20 cellular contexts compared by ENCODE assay signal in the genomic region with DNA sequence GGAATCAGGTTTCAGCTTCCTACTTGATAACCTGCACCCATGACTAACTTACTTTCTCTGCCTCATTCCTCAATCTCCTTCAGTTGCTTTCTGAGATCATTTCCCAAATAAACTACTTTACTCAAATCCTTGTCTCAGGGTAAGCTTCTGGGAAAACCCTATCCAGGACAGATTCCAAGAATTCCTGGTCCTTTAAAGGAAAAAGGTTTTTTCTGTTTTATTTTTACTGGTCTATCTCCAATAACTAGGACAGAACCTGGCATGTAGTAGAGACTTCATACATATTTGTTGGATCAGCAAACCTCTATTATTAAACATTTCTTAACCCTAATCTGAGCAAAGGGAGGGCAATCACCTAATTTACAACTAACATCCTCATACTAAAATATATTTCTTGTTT.
DNase-seq lines count a peak whose midpoint lies in the region; ATAC-seq, FAIRE-seq and TF ChIP-seq lines count a peak whose summit lies in the region.
"Had no signal": no experiment of that assay in that cellular context is flagged by ENCODE, and none has a peak within 500 bp of the region (broad histone marks: within the 10 kb centered on the region; RNA-seq: fewer than 3 reads in every experiment).

No MANE protein-coding gene starts in this region.

- DNase-seq in AG04449 (ENCODE audit: low read depth, low spot score) (peak; percentile 23), astrocyte (ENCODE audit: low read depth) (peak; percentile 75), esophagus muscularis mucosa (ENCODE audit: extremely low spot score) (no peak), mesendoderm (peak; percentile 32), HCEC 1CT (no peak), NCI-H1436 treated with DMSO at 0.1 percent for 48 hours (lab: John Stamatoyannopoulos, UW) (no peak)
- no peak for DNase-seq in activated CD8-positive, alpha-beta T cell treated with anti-CD3 and anti-CD28 coated beads for 36 hours
- DNase-seq in activated CD8-positive, alpha-beta memory T cell treated with anti-CD3 and anti-CD28 coated beads, Interleukin-2, amount 50 U/mL, for 48 hours, result no peak
- DNase-seq: GDM1, NCI-H1105, NCI-H1694, NCI-H2081 treated with DMSO at 0.1 percent for 48 hours, NCI-H510A, NCI-H774, Right ventricle myocardium superior had no signal

- H3K27ac ChIP-seq in astrocyte (ENCODE audit: low read depth, low read length) (peak overlapping the region; percentile 65), esophagus muscularis mucosa (replicated peaks in 1 of 4) (peak overlapping the region; percentile 36 to 62 (median 41)), mesendoderm (ENCODE audit: low read depth, low read length) (no peak overlapping the region)
- H3K27ac ChIP-seq: 22Rv1 had no signal

- intact Hi-C loops in esophagus muscularis mucosa (cut with DNase I), result no loop called here
- intact Hi-C loops in activated CD8-positive, alpha-beta T cell treated with anti-CD3 and anti-CD28 coated beads for 36 hours (cut with micrococcal nuclease), result no loop called here

- H3K9me3 Mint-ChIP-seq in astrocyte (ENCODE audit: unreplicated experiment), result no peaks in the 10 kb centered on the region
- H3K9me3 Mint-ChIP-seq in activated CD8-positive, alpha-beta T cell treated with anti-CD3 and anti-CD28 coated beads for 36 hours, result peaks cover 8% of the 10 kb centered on the region

- FAIRE-seq in astrocyte (lab: Jason Lieb, UNC), result no peak
- FAIRE-seq: K562, RCC 7860 had no signal

- H3K56ac ChIP-seq in mesendoderm (ENCODE audit: low read length), result no peak overlapping the region

- peaks cover 2% of the 10 kb centered on the region for H3K4me1 Mint-ChIP-seq in astrocyte (ENCODE audit: low read depth, unreplicated experiment)
- H3K4me1 Mint-ChIP-seq in activated CD8-positive, alpha-beta T cell treated with anti-CD3 and anti-CD28 coated beads for 36 hours (ENCODE audit: low read depth), result no peaks in the 10 kb centered on the region
- H3K4me1 Mint-ChIP-seq: B cell had no signal

- TF ChIP-seq EP300 in esophagus muscularis mucosa (IDR thresholded peaks at IDR 0.05), result no peak

- H3K27me3 Mint-ChIP-seq in astrocyte (ENCODE audit: low read depth, unreplicated experiment), result no peaks in the 10 kb centered on the region
- no peaks in the 10 kb centered on the region for H3K27me3 Mint-ChIP-seq in activated CD8-positive, alpha-beta T cell treated with anti-CD3 and anti-CD28 coated beads for 36 hours
- H3K27me3 Mint-ChIP-seq: B cell had no signal

- H2AFZ ChIP-seq in astrocyte (ENCODE audit: low read depth, low read length), result no peak overlapping the region

- no peak overlapping the region for H3K27ac Mint-ChIP-seq in astrocyte (ENCODE audit: unreplicated experiment)
- no peak overlapping the region for H3K27ac Mint-ChIP-seq in activated CD8-positive, alpha-beta T cell treated with anti-CD3 and anti-CD28 coated beads for 36 hours
- H3K27ac Mint-ChIP-seq: B cell had no signal

- no peaks in the 10 kb centered on the region for H4K20me1 ChIP-seq in astrocyte (ENCODE audit: insufficient read depth, low read length)

- H2BK15ac ChIP-seq in mesendoderm (replicated peaks; ENCODE audit: low read depth), result no peak overlapping the region

- H3K36me3 ChIP-seq in astrocyte (ENCODE audit: insufficient read depth, low read length), result no peaks in the 10 kb centered on the region
- no peaks in the 10 kb centered on the region for H3K36me3 ChIP-seq in esophagus muscularis mucosa
- no peaks in the 10 kb centered on the region for H3K36me3 ChIP-seq in mesendoderm (ENCODE audit: control insufficient read depth, insufficient read depth, low read length)
- H3K36me3 ChIP-seq: HAP-1 had no signal

- H3K4me3 Mint-ChIP-seq in astrocyte (ENCODE audit: unreplicated experiment), result no peak overlapping the region
- no peak overlapping the region for H3K4me3 Mint-ChIP-seq in activated CD8-positive, alpha-beta T cell treated with anti-CD3 and anti-CD28 coated beads for 36 hours
- H3K4me3 Mint-ChIP-seq: B cell had no signal

- H3K9ac ChIP-seq in astrocyte (ENCODE audit: low read length) (no peak overlapping the region), mesendoderm (ENCODE audit: low read length) (no peak overlapping the region)

- H2AK5ac ChIP-seq in mesendoderm (ENCODE audit: low read length), result no peak overlapping the region

- TF ChIP-seq CTCF in AG04449 (IDR thresholded peaks at IDR 0.05; ENCODE audit: insufficient read depth, low read length, missing control alignments) (no peak), astrocyte (IDR thresholded peaks at IDR 0.05; ENCODE audit: insufficient read depth, low read depth, low read length) (no peak), esophagus muscularis mucosa (IDR thresholded peaks at IDR 0.05) (no peak)
- TF ChIP-seq CTCF in activated CD8-positive, alpha-beta T cell treated with anti-CD3 and anti-CD28 coated beads for 36 hours (IDR thresholded peaks at IDR 0.05), result no peak

- no peak overlapping the region for H4K8ac ChIP-seq in mesendoderm (ENCODE audit: low read depth, low read length)

- H3K4me3 ChIP-seq in AG04449 (ENCODE audit: low read depth, low read length), result no peak overlapping the region
- H3K4me3 ChIP-seq in astrocyte (ENCODE audit: insufficient read depth, low read depth, low read length), result no peak overlapping the region
- H3K4me3 ChIP-seq in esophagus muscularis mucosa, result no peak overlapping the region
- no peak overlapping the region for H3K4me3 ChIP-seq in mesendoderm (ENCODE audit: low read length)
- H3K4me3 ChIP-seq: HAP-1, K562 had no signal

- H3K4me2 ChIP-seq in astrocyte (ENCODE audit: low read length) (no peak overlapping the region), mesendoderm (ENCODE audit: low read length) (no peak overlapping the region)

- H3K79me2 ChIP-seq in astrocyte (ENCODE audit: insufficient read depth, low read length) (no peaks in the 10 kb centered on the region), mesendoderm (ENCODE audit: control insufficient read depth, insufficient read depth, low read length) (no peaks in the 10 kb centered on the region)

- H3K27me3 ChIP-seq in astrocyte (ENCODE audit: insufficient read depth, low read length), result no peaks in the 10 kb centered on the region
- no peaks in the 10 kb centered on the region for H3K27me3 ChIP-seq in esophagus muscularis mucosa
- no peaks in the 10 kb centered on the region for H3K27me3 ChIP-seq in mesendoderm (ENCODE audit: insufficient read depth, low read length, poor library complexity)

- no peak for TF ChIP-seq POLR2A in esophagus muscularis mucosa (IDR thresholded peaks at IDR 0.05; ENCODE audit: low read depth)

- ATAC-seq in activated CD8-positive, alpha-beta T cell treated with anti-CD3 and anti-CD28 coated beads for 36 hours, result no peak
- ATAC-seq: K562 had no signal

- no peak overlapping the region for H4K5ac ChIP-seq in mesendoderm (ENCODE audit: low read length)

- H3K4me1 ChIP-seq in astrocyte (ENCODE audit: insufficient read depth, low read length), result no peaks in the 10 kb centered on the region
- H3K4me1 ChIP-seq in esophagus muscularis mucosa, result peaks cover 3 to 19% (median 5%) of the 10 kb centered on the region in 4 donors
- peaks cover 4% of the 10 kb centered on the region for H3K4me1 ChIP-seq in mesendoderm (ENCODE audit: control insufficient read depth, low read depth, low read length)
- H3K4me1 ChIP-seq: HAP-1 had no signal

- H3K9me3 ChIP-seq in astrocyte (ENCODE audit: insufficient read depth, low read depth, low read length), result no peaks in the 10 kb centered on the region
- H3K9me3 ChIP-seq in esophagus muscularis mucosa, result no peaks in the 10 kb centered on the region
- H3K9me3 ChIP-seq: HAP-1 had no signal

- H3K23ac ChIP-seq in mesendoderm (ENCODE audit: low read length), result no peak overlapping the region

- H2BK5ac ChIP-seq in mesendoderm (ENCODE audit: low read length), result no peak overlapping the region

- no peak overlapping the region for H3K4ac ChIP-seq in mesendoderm (ENCODE audit: low read depth, low read length)

- POLR2A ChIA-PET in AG04449 (lab: Yijun Ruan, JAX), result no interaction called here
- POLR2A ChIA-PET in activated CD8-positive, alpha-beta T cell treated with anti-CD3 and anti-CD28 coated beads for 36 hours (lab: Charles Lee), result no interaction called here

- H2BK120ac ChIP-seq in mesendoderm (ENCODE audit: low read depth, low read length), result no peak overlapping the region

- no peaks in the 10 kb centered on the region for H3K79me1 ChIP-seq in mesendoderm (ENCODE audit: low read length)

- no peaks in the 10 kb centered on the region for H3K36me3 Mint-ChIP-seq in astrocyte (ENCODE audit: low read depth, unreplicated experiment)
- H3K36me3 Mint-ChIP-seq in activated CD8-positive, alpha-beta T cell treated with anti-CD3 and anti-CD28 coated beads for 36 hours (ENCODE audit: low read depth), result no peaks in the 10 kb centered on the region

- CTCF ChIA-PET in AG04449 (lab: Yijun Ruan, JAX), result no interaction called here
- CTCF ChIA-PET in activated CD8-positive, alpha-beta T cell treated with anti-CD3 and anti-CD28 coated beads for 36 hours (lab: Charles Lee), result no interaction called here

- H3K18ac ChIP-seq in mesendoderm (ENCODE audit: low read length), result no peak overlapping the region

Comparison
In these comparisons a context has a peak if more than half of its experiments do, and no peak if none do; other contexts are left out.
1. DNase-seq: peak in AG04449 (single experiment), astrocyte (single experiment) and mesendoderm (single experiment); none in esophagus muscularis mucosa (single experiment), HCEC 1CT (single experiment), activated CD8-positive, alpha-beta T cell treated with anti-CD3 and anti-CD28 coated beads for 36 hours (single experiment), NCI-H1436 treated with DMSO at 0.1 percent for 48 hours (single experiment) and activated CD8-positive, alpha-beta memory T cell treated with anti-CD3 and anti-CD28 coated beads, Interleukin-2, amount 50 U/mL, for 48 hours (single experiment).